In genomic region chr1:151243683-151244216, GRCh38 we compare ENCODE assay signal across 1 cellular context.
TF ChIP-seq lines count a peak whose summit lies in the region.

No MANE protein-coding gene starts in this region.

TF ChIP-seq in HEK293, 187 proteins besides CTCF, POLR2A, EP300 and RAD21 (continued from another document):
- TF ChIP-seq ZNF362 (tag by site-specific recombination; IDR thresholded peaks at IDR 0.05) = peak; percentile 69; the same call in 1 of the 2 replicates
- no peak for TF ChIP-seq ZNF514 (tag by site-specific recombination; IDR thresholded peaks at IDR 0.05)
- no peak for TF ChIP-seq ZNF639 (tag by site-specific recombination; IDR thresholded peaks at IDR 0.05)
- no peak for TF ChIP-seq ZNF488 (tag by site-specific recombination; IDR thresholded peaks at IDR 0.05)
- no peak for TF ChIP-seq KLF7 (tag by site-specific recombination; IDR thresholded peaks at IDR 0.05; ENCODE audit: borderline replicate concordance)
